Comparison of ENCODE assay signal across 21 cellular contexts in the genomic region with DNA sequence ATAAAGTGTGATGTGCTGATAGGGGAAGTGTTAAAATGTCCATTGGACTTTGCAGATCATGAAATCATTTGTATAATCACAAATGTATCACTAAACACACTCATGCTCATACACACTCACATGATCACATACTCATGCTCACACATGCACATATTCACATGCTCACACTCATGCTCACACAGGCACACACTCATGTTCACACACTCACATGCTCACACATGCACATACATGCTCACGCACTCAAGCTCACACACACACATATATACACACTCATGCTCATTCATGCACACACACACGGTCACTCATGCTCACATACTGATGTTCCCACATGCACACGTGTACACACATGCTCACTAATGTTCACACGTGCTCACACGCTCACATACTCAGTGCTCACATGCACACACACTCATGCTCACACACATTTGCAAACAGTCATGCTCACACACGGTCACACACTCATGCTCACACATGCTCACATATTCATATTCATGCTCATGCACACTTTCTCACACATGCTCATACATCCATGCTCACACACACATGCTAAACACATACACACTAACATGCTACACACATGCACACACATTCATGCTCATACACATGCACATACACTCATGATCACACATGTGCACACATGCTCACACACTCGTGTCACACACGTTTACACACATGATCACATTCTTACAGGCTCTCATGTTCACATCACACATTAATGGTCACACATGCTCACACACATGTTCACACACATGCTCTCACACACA.
DNase-seq lines count a peak whose midpoint lies in the region; ATAC-seq, FAIRE-seq and TF ChIP-seq lines count a peak whose summit lies in the region.
"Had no signal": no experiment of that assay in that cellular context is flagged by ENCODE, and none has a peak within 500 bp of the region (broad histone marks: within the 10 kb centered on the region; RNA-seq: fewer than 3 reads in every experiment).

No MANE protein-coding gene starts in this region.

- intact Hi-C loops in HepG2 (cut with micrococcal nuclease; ENCODE audit: unreplicated experiment) (no loop called here), right lobe of liver (cut with DNase I) (no loop called here), IMR-90 (cut with micrococcal nuclease) (no loop called here), Caco-2 (cut with micrococcal nuclease; ENCODE audit: unreplicated experiment) (no loop called here)

- no peak overlapping the region for H3K56ac ChIP-seq in IMR-90 (ENCODE audit: extremely low read depth, insufficient read depth, low read length)

- no TSS peak for BruUV-seq in HepG2 (replicated peaks; lab: Mats Ljungman, UMichigan)
- BruUV-seq in IMR-90 (replicated peaks; lab: Mats Ljungman, UMichigan) = no TSS peak
- no TSS peak for BruUV-seq in Caco-2 (replicated peaks; lab: Mats Ljungman, UMichigan)

- TF ChIP-seq POLR2A in HepG2 (IDR thresholded peaks at IDR 0.05; ENCODE audit: insufficient read depth in 1 of 2, low read depth in 2 of 2, low read length in 2 of 2) (no peak), right lobe of liver (IDR thresholded peaks at IDR 0.05) (no peak), IMR-90 (IDR thresholded peaks at IDR 0.05; ENCODE audit: low read depth, low read length) (no peak)

- H3K36me3 ChIP-seq in HepG2 (replicated peaks in 1 of 2; ENCODE audit: control insufficient read depth in 1 of 2, insufficient read depth in 2 of 2, low read length in 2 of 2) = no peaks in the 10 kb centered on the region
- H3K36me3 ChIP-seq in right lobe of liver = no peaks in the 10 kb centered on the region
- no peaks in the 10 kb centered on the region for H3K36me3 ChIP-seq in IMR-90 (ENCODE audit: control insufficient read depth, insufficient read depth, low read length)
- H3K36me3 ChIP-seq in mesenchymal stem cell (ENCODE audit: control insufficient read depth in 1 of 2, insufficient read depth in 2 of 2, low read depth in 1 of 2, low read length in 2 of 2) = no peaks in the 10 kb centered on the region
- H3K36me3 ChIP-seq in Caco-2 (ENCODE audit: control insufficient read depth, insufficient read depth, low read length) = no peaks in the 10 kb centered on the region
- H3K36me3 ChIP-seq: BLaER1 treated with 17β-estradiol and CSF1 and Interleukin-3, amounts not matched to agents 10 nM and 100 nM had no signal

- no peak overlapping the region for H3K23ac ChIP-seq in IMR-90 (ENCODE audit: low read depth, low read length)
- H3K23ac ChIP-seq in mesenchymal stem cell (ENCODE audit: low read length in 2 of 2) = no peak overlapping the region

- TF ChIP-seq CTCF in HepG2 (CRISPR knock-in tag; IDR thresholded peaks at IDR 0.05) (no peak), right lobe of liver (IDR thresholded peaks at IDR 0.05) (no peak), IMR-90 (conservative IDR thresholded peaks at IDR 0.05; ENCODE audit: low read depth, low read length) (no peak), Caco-2 (IDR thresholded peaks at IDR 0.05; ENCODE audit: insufficient read depth in 1 of 2, low read depth in 1 of 2, low read length in 1 of 2, severe bottlenecking in 1 of 2, unreplicated experiment in 1 of 2) (no peak)

- H2BK20ac ChIP-seq in IMR-90 (ENCODE audit: low read depth, low read length) = no peak overlapping the region

- H3K14ac ChIP-seq in IMR-90 (replicated peaks; ENCODE audit: low read depth, low read length) = no peak overlapping the region
- H3K14ac ChIP-seq in mesenchymal stem cell (ENCODE audit: low read length in 2 of 2) = peak overlapping the region in 1 of 2 experiments; percentile 46

- no peak for TF ChIP-seq EP300 in HepG2 (IDR thresholded peaks at IDR 0.05; ENCODE audit: low read depth in 2 of 2, low read length in 2 of 2)
- no peak for TF ChIP-seq EP300 in HepG2 (CRISPR knock-in tag; IDR thresholded peaks at IDR 0.05; ENCODE audit: borderline replicate concordance)

- ATAC-seq in HepG2 (no peak), right lobe of liver (no peak), IMR-90 (ENCODE audit: low read depth) (no peak)
- ATAC-seq: HCT116 had no signal

- H2BK120ac ChIP-seq in IMR-90 (ENCODE audit: low read depth, low read length) = no peak overlapping the region
- H2BK120ac ChIP-seq in mesenchymal stem cell (ENCODE audit: low read depth, low read length) = no peak overlapping the region

- peaks cover 10% of the 10 kb centered on the region; the same call in 1 of the 2 replicates for H3K9me1 ChIP-seq in IMR-90 (ENCODE audit: insufficient read depth, low read length)

- WGBS in HepG2 (ENCODE audit: low lambda C conversion rate) = 37% methylated on average over 8 of the region's 8 CpGs
- WGBS in right lobe of liver (ENCODE audit: insufficient coverage, low coverage, low lambda C conversion rate, missing lambda C conversion rate) = 77% methylated on average over 8 of the region's 8 CpGs
- WGBS in IMR-90 (ENCODE audit: extremely low coverage in 2 of 2, insufficient read length in 1 of 2), 2 experiments = 82% methylated on average over 8 of the region's 8 CpGs; no CpG with 5 or more reads in 1 of the 2 experiments
- WGBS in mesenchymal stem cell = 91% methylated on average over 8 of the region's 8 CpGs

- H3K27me3 ChIP-seq in HepG2 (ENCODE audit: control insufficient read depth in 1 of 2, insufficient read depth in 2 of 2, low read length in 2 of 2) (peaks cover 0 to 21% of the 10 kb centered on the region in 2 experiments; a peak in 2 of 5 replicates), right lobe of liver (no peaks in the 10 kb centered on the region), IMR-90 (ENCODE audit: control insufficient read depth, insufficient read depth, low read length) (peaks cover 33% of the 10 kb centered on the region), mesenchymal stem cell (ENCODE audit: control insufficient read depth in 1 of 2, insufficient read depth in 1 of 2, low read length in 2 of 2) (no peaks in the 10 kb centered on the region), Caco-2 (replicated peaks; ENCODE audit: control insufficient read depth, insufficient read depth, low read length) (peaks cover 1% of the 10 kb centered on the region; the same call in 1 of the 2 replicates)
- H3K27me3 ChIP-seq: BLaER1 treated with 17β-estradiol and CSF1 and Interleukin-3, amounts not matched to agents 10 nM and 100 nM had no signal

- H3K27ac Mint-ChIP-seq in Caco-2 (ENCODE audit: unreplicated experiment) = no peak overlapping the region
- H3K27ac Mint-ChIP-seq: B cell; CD8-positive, alpha-beta memory T cell; HFFc6 had no signal

- H4K8ac ChIP-seq in IMR-90 (ENCODE audit: low read depth in 2 of 2, low read length in 2 of 2) = no peak overlapping the region
- no peak overlapping the region for H4K8ac ChIP-seq in mesenchymal stem cell (ENCODE audit: low read length)

- dilution Hi-C loops in IMR-90 (cut with HindIII; ENCODE audit: low sequenced_read_pairs, unreplicated experiment) = no loop called here

- POLR2A ChIA-PET in HepG2 (lab: Yijun Ruan, JAX) (no interaction called here), IMR-90 (lab: Charles Lee; ENCODE audit: unreplicated experiment) (no interaction called here), Caco-2 (lab: Charles Lee) (no interaction called here)

- no peak overlapping the region for H3K27ac ChIP-seq in HepG2 (ENCODE audit: extremely low read length, insufficient read depth, low read length)
- H3K27ac ChIP-seq in right lobe of liver = no peak overlapping the region
- H3K27ac ChIP-seq in IMR-90 (ENCODE audit: insufficient read depth, low read length) = no peak overlapping the region
- no peak overlapping the region for H3K27ac ChIP-seq in mesenchymal stem cell (ENCODE audit: low read length, poor library complexity, severe bottlenecking)
- H3K27ac ChIP-seq: BLaER1 treated with 17β-estradiol and CSF1 and Interleukin-3, amounts not matched to agents 10 nM and 100 nM; GM23248; KMS-11 had no signal

- H4K91ac ChIP-seq in IMR-90 (ENCODE audit: insufficient read depth, low read depth, low read length) = no peak overlapping the region
- peak overlapping the region; percentile 21 for H4K91ac ChIP-seq in mesenchymal stem cell (ENCODE audit: low read length)

- H2AFZ ChIP-seq in HepG2 (ENCODE audit: low read length) = no peak overlapping the region
- no peak overlapping the region for H2AFZ ChIP-seq in IMR-90 (replicated peaks; ENCODE audit: low read length, poor library complexity)
- no peak overlapping the region for H2AFZ ChIP-seq in mesenchymal stem cell (ENCODE audit: low read depth, low read length)
- H2AFZ ChIP-seq: GM23248 had no signal

- H4K20me1 ChIP-seq in HepG2 (ENCODE audit: insufficient read depth, low read length) = no peaks in the 10 kb centered on the region
- H4K20me1 ChIP-seq in IMR-90 (ENCODE audit: insufficient read depth, low read length) = no peaks in the 10 kb centered on the region; the same call in 1 of the 2 replicates
- H4K20me1 ChIP-seq: BLaER1 treated with 17β-estradiol and CSF1 and Interleukin-3, amounts not matched to agents 10 nM and 100 nM had no signal

- peaks cover 12% of the 10 kb centered on the region for H3K9me3 Mint-ChIP-seq in Caco-2 (ENCODE audit: unreplicated experiment)
- H3K9me3 Mint-ChIP-seq: CD8-positive, alpha-beta memory T cell; HFFc6 had no signal

- H2BK15ac ChIP-seq in IMR-90 (ENCODE audit: low read depth, low read length) = no peak overlapping the region
- H2BK15ac ChIP-seq in mesenchymal stem cell (ENCODE audit: low read depth, poor library complexity, severe bottlenecking) = no peak overlapping the region

- DNase-seq in HepG2 (ENCODE audit: low spot score) (no peak), right lobe of liver (no peak), IMR-90 (no peak), mesenchymal stem cell (no peak), urothelium cell line (ENCODE audit: low spot score) (no peak), NCI-H2227 (lab: John Stamatoyannopoulos, UW; ENCODE audit: unreplicated experiment) (no peak), OCI-M2 (lab: John Stamatoyannopoulos, UW; ENCODE audit: unreplicated experiment) (no peak), Caco-2 (no peak)
- DNase-seq: CD8-positive, alpha-beta memory T cell; COR-L47; DMS153; DMS79; GDM1; GM23248; HFFc6 had no signal

- no peak overlapping the region for H2BK5ac ChIP-seq in IMR-90 (ENCODE audit: low read depth, low read length, poor library complexity, severe bottlenecking)
- H2BK5ac ChIP-seq in mesenchymal stem cell (ENCODE audit: low read depth, low read length, poor library complexity, severe bottlenecking) = no peak overlapping the region

- TF ChIP-seq RAD21 in HepG2 (CRISPR knock-in tag; IDR thresholded peaks at IDR 0.05) = no peak
- no peak for TF ChIP-seq RAD21 in IMR-90 (IDR thresholded peaks at IDR 0.05; ENCODE audit: low read length)

- in situ Hi-C loops in HepG2 (cut with HindIII; ENCODE audit: extremely low pct_ligation_motif_present, low pct_unique_long_range_greater_than_20kb) (no loop called here), IMR-90 (cut with MboI; ENCODE audit: low sequenced_read_pairs) (no loop called here)

- H3K4me1 ChIP-seq in HepG2 (ENCODE audit: insufficient read depth, low read length) (peaks cover 22% of the 10 kb centered on the region), right lobe of liver (no peaks in the 10 kb centered on the region), IMR-90 (ENCODE audit: control insufficient read depth, insufficient read depth, low read length) (peaks cover 4% of the 10 kb centered on the region), mesenchymal stem cell (ENCODE audit: control insufficient read depth, insufficient read depth, low read depth, low read length) (peaks cover 7% of the 10 kb centered on the region), Caco-2 (no peaks in the 10 kb centered on the region)

- H3K79me2 ChIP-seq in HepG2 (ENCODE audit: insufficient read depth, low read length) = no peaks in the 10 kb centered on the region

- no peak overlapping the region for H2AK9ac ChIP-seq in IMR-90 (replicated peaks; ENCODE audit: low read depth, low read length, poor library complexity)

- H3K9ac ChIP-seq in HepG2 (ENCODE audit: insufficient read depth, low read depth, low read length) (no peak overlapping the region), IMR-90 (ENCODE audit: low read depth, low read length) (no peak overlapping the region), mesenchymal stem cell (ENCODE audit: low read length) (no peak overlapping the region)
- H3K9ac ChIP-seq: BLaER1 treated with 17β-estradiol and CSF1 and Interleukin-3, amounts not matched to agents 10 nM and 100 nM; GM23248; KMS-11 had no signal

- H4K5ac ChIP-seq in IMR-90 (ENCODE audit: low read depth, low read length) = no peak overlapping the region

- H2AK5ac ChIP-seq in IMR-90 (ENCODE audit: low read depth, low read length) (peak overlapping the region; percentile 38; the same call in 1 of the 2 replicates), mesenchymal stem cell (ENCODE audit: low read length, severe bottlenecking) (no peak overlapping the region)

- H3K36me3 Mint-ChIP-seq in Caco-2 (ENCODE audit: insufficient read depth, unreplicated experiment) = peaks cover 4% of the 10 kb centered on the region
- H3K36me3 Mint-ChIP-seq: CD8-positive, alpha-beta memory T cell had no signal

- no peak overlapping the region for H3K4me2 ChIP-seq in HepG2 (ENCODE audit: low read depth, low read length)
- H3K4me2 ChIP-seq in IMR-90 (ENCODE audit: low read depth, low read length) = no peak overlapping the region
- no peak overlapping the region for H3K4me2 ChIP-seq in mesenchymal stem cell (ENCODE audit: low read length, poor library complexity, severe bottlenecking)
- H3K4me2 ChIP-seq: KMS-11 had no signal

- H3K18ac ChIP-seq in IMR-90 (ENCODE audit: low read depth, low read length) (no peak overlapping the region), mesenchymal stem cell (ENCODE audit: low read depth in 1 of 2, low read length in 2 of 2) (no peak overlapping the region)

- H3K4ac ChIP-seq in IMR-90 (ENCODE audit: low read depth, low read length) (no peak overlapping the region), mesenchymal stem cell (ENCODE audit: low read depth in 1 of 2, low read length in 2 of 2) (no peak overlapping the region)

- no peaks in the 10 kb centered on the region for H3K4me1 Mint-ChIP-seq in Caco-2 (ENCODE audit: low read depth, unreplicated experiment)
- H3K4me1 Mint-ChIP-seq: B cell; CD8-positive, alpha-beta memory T cell had no signal

- H3K9me3 ChIP-seq in HepG2 (ENCODE audit: low read length) (no peaks in the 10 kb centered on the region), right lobe of liver (no peaks in the 10 kb centered on the region), IMR-90 (ENCODE audit: control insufficient read depth, insufficient read depth, low read length) (no peaks in the 10 kb centered on the region), mesenchymal stem cell (ENCODE audit: control insufficient read depth, low read length) (no peaks in the 10 kb centered on the region), Caco-2 (no peaks in the 10 kb centered on the region)

- CTCF ChIA-PET in HepG2 (lab: Yijun Ruan, JAX; ENCODE audit: low intra/inter-chr PET ratio, low total read pairs) (no interaction called here), IMR-90 (lab: Yijun Ruan, JAX) (no interaction called here), Caco-2 (lab: Charles Lee) (interaction anchor here (0.6 kb wide), 1 partner anchor 15 kb away, joined by 3 read pairs; no protein-coding TSS in a partner anchor)

- H3K27me3 Mint-ChIP-seq in Caco-2 (ENCODE audit: insufficient read depth, unreplicated experiment) = peaks cover 8% of the 10 kb centered on the region
- H3K27me3 Mint-ChIP-seq: B cell had no signal

- H3K4me3 Mint-ChIP-seq in Caco-2 (ENCODE audit: unreplicated experiment) = no peak overlapping the region
- H3K4me3 Mint-ChIP-seq: B cell; CD8-positive, alpha-beta memory T cell; HFFc6 had no signal

- FAIRE-seq in HepG2 (lab: Jason Lieb, UNC) (no peak), urothelium cell line (lab: Jason Lieb, UNC) (peak; percentile 90)
- FAIRE-seq: D721Med, H54 had no signal

- no peak overlapping the region for H3K4me3 ChIP-seq in HepG2 (replicated peaks in 1 of 3; ENCODE audit: insufficient read depth in 1 of 3, low read depth in 2 of 3, low read length in 3 of 3)
- no peak overlapping the region for H3K4me3 ChIP-seq in right lobe of liver
- no peak overlapping the region for H3K4me3 ChIP-seq in IMR-90 (ENCODE audit: insufficient read depth, low read depth, low read length)
- no peak overlapping the region for H3K4me3 ChIP-seq in mesenchymal stem cell (ENCODE audit: insufficient read depth in 1 of 2, low read depth in 1 of 2, low read length in 2 of 2)
- no peak overlapping the region for H3K4me3 ChIP-seq in Caco-2 (ENCODE audit: low read depth, low read length)
- H3K4me3 ChIP-seq: BLaER1 treated with 17β-estradiol and CSF1 and Interleukin-3, amounts not matched to agents 10 nM and 100 nM; GM23248 had no signal

- H2BK12ac ChIP-seq in mesenchymal stem cell (ENCODE audit: low read length in 2 of 2) = no peak overlapping the region

- H3K79me1 ChIP-seq in IMR-90 (ENCODE audit: low read depth in 1 of 2, low read length in 2 of 2) = no peaks in the 10 kb centered on the region
- no peaks in the 10 kb centered on the region for H3K79me1 ChIP-seq in mesenchymal stem cell (replicated peaks; ENCODE audit: low read length, poor library complexity, severe bottlenecking)
